ENCODE assay signal across 7 cellular contexts in genomic region chr17:67779098-67779672, GRCh38. TPM values are rescaled to one million over a fixed set of nuclear protein-coding genes. Genes with fewer than 3 reads are reported as not detected.
DNase-seq lines count a peak whose midpoint lies in the region; ATAC-seq and TF ChIP-seq lines count a peak whose summit lies in the region.

No MANE protein-coding gene starts in this region.

- H3K27me3 Mint-ChIP-seq in glutamatergic neuron (ENCODE audit: unreplicated experiment): no peaks in the 10 kb centered on the region

- intact Hi-C loops in sigmoid colon (cut with DNase I): no loop called here

- H3K27ac ChIP-seq in sigmoid colon: no peak overlapping the region

- H3K4me3 ChIP-seq in MG63 (no peak overlapping the region), sigmoid colon (no peak overlapping the region)

- WGBS in sigmoid colon, 2 donors: 18 to 57% methylated on average over 13 of the region's 13 CpGs

- no peaks in the 10 kb centered on the region for H3K36me3 ChIP-seq in MG63
- no peaks in the 10 kb centered on the region for H3K36me3 ChIP-seq in sigmoid colon

- peaks cover 0 to 4% (median 0%) of the 10 kb centered on the region in 4 donors for H3K4me1 ChIP-seq in sigmoid colon

- no peak for TF ChIP-seq EP300 in sigmoid colon (IDR thresholded peaks at IDR 0.05)

- H3K27ac Mint-ChIP-seq in glutamatergic neuron (ENCODE audit: unreplicated experiment): no peak overlapping the region

- TF ChIP-seq CTCF in glutamatergic neuron (IDR thresholded peaks at IDR 0.05; ENCODE audit: partially characterized antibody, unreplicated experiment) (peak; percentile 83), sigmoid colon (IDR thresholded peaks at IDR 0.05) (peak in 2 of 4 experiments; percentile 13 to 29)

- H3K4me3 Mint-ChIP-seq in glutamatergic neuron (ENCODE audit: unreplicated experiment): no peak overlapping the region

- H3K9me3 Mint-ChIP-seq in glutamatergic neuron (ENCODE audit: unreplicated experiment): no peaks in the 10 kb centered on the region

- no peak for ATAC-seq in HG02852 (IDR thresholded peaks at IDR 0.05; ENCODE audit: unreplicated experiment)

- no peak for TF ChIP-seq POLR2A in sigmoid colon (IDR thresholded peaks at IDR 0.05)

- no peaks in the 10 kb centered on the region for H3K27me3 ChIP-seq in MG63
- no peaks in the 10 kb centered on the region for H3K27me3 ChIP-seq in sigmoid colon

- DNase-seq in GM03348 (ENCODE audit: low spot score) (peak; percentile 52), MG63 (peak; percentile 15), activated T-cell treated with anti-CD3 and anti-CD28 coated beads for 48 hours (ENCODE audit: low read depth) (peak; percentile 36), glutamatergic neuron (peak; percentile 59), sigmoid colon (peak; percentile 68), SW480 (ENCODE audit: low spot score) (no peak)

- no peaks in the 10 kb centered on the region for H3K9me3 ChIP-seq in MG63
- H3K9me3 ChIP-seq in sigmoid colon: no peaks in the 10 kb centered on the region

- no peaks in the 10 kb centered on the region for H3K4me1 Mint-ChIP-seq in glutamatergic neuron (ENCODE audit: low read depth, unreplicated experiment)

- no peaks in the 10 kb centered on the region for H3K36me3 Mint-ChIP-seq in glutamatergic neuron (ENCODE audit: unreplicated experiment)

RNA-seq across cellular contexts. Expression of gene BPTF, which starts 46.1 kb away (rescaled TPM):
- 9.2 and 17.2 TPM in 2 replicates for total RNA-seq in MG63 (2014; rRNA removed; shearing (Covaris generic); ENCODE audit: low replicate concordance)
- total RNA-seq in glutamatergic neuron (ENCODE audit: unreplicated experiment) (146 TPM), sigmoid colon (10 to 100 TPM; 64.6 to 91.1 (median 82.8) TPM)
- polyA plus RNA-seq in sigmoid colon: 10 to 100 TPM in 1 of 3 donors, 1 to 10 TPM in 2; 8.4 to 30.8 (median 8.8) TPM
